9 cellular contexts compared by ENCODE assay signal in the genomic region with DNA sequence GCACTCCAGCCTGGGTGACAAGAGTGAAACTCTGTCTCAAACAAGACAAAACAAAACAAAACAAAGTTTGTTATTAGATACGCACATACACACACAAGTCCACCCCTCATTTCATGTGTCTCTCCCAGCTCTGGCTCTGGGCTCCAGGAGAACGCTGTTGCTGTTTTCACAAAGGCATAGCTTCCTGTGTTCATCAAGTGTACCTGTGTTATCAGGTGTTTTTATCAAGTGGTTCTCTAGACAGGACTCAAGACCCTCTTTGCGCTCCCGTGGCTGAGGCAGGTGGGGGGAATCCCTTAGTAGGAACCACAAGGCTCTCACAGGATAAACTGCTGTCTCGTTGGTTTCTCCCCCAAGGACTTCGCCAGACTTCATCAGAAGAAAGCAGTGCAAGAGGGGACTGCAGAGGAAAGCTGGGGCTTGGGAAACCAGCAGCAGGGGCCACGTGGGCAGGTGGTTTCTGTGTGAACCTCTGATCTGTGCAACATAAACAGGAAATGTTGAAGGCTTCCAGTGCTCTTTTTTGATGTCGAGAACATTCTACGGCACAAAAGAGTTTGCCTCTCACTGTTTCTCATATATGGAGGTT. TPM values are rescaled to one million over a fixed set of nuclear protein-coding genes. Genes with fewer than 3 reads are reported as not detected.
DNase-seq lines count a peak whose midpoint lies in the region; ATAC-seq, FAIRE-seq and TF ChIP-seq lines count a peak whose summit lies in the region.
"Had no signal": no experiment of that assay in that cellular context is flagged by ENCODE, and none has a peak within 500 bp of the region (broad histone marks: within the 10 kb centered on the region; RNA-seq: fewer than 3 reads in every experiment).

No MANE protein-coding gene starts in this region.

- peak overlapping the region; percentile 81 for H2AFZ ChIP-seq in OCI-LY7 (ENCODE audit: low read length)

- no peak for TF ChIP-seq POLR2A in GM12891 (IDR thresholded peaks at IDR 0.05; ENCODE audit: low read depth, low read length)

- H3K9me2 ChIP-seq in OCI-LY7 (ENCODE audit: insufficient read depth, low read length) = no peaks in the 10 kb centered on the region

- H3K4me1 ChIP-seq in OCI-LY7 (ENCODE audit: insufficient read depth, low read length, poor library complexity, severe bottlenecking) = peaks cover 36% of the 10 kb centered on the region

- TF ChIP-seq CTCF in OCI-LY7 (conservative IDR thresholded peaks at IDR 0.05; ENCODE audit: low read length) = no peak

- peak overlapping the region; percentile 23 for H3K27ac ChIP-seq in OCI-LY7 (ENCODE audit: low read depth, low read length, poor library complexity, severe bottlenecking)

- no peaks in the 10 kb centered on the region for H3K36me3 ChIP-seq in OCI-LY7 (ENCODE audit: insufficient read depth, low read length)

- POLR2A ChIA-PET in OCI-LY7 (lab: Charles Lee) = interaction anchor here (0.6 to 3.5 kb wide), 9 partner anchors 8 to 809 kb away, joined by 3 to 28 read pairs (median 4); a partner anchor contains a TSS

- ATAC-seq in GM21447 (IDR thresholded peaks at IDR 0.05; ENCODE audit: unreplicated experiment) = peak; percentile 68

- peak overlapping the region; percentile 55 for H3K4me2 ChIP-seq in OCI-LY7 (ENCODE audit: low read length)

- no TSS peak for BruUV-seq in OCI-LY7 (replicated peaks; lab: Mats Ljungman, UMichigan)

- H3K4me3 ChIP-seq in OCI-LY7 (ENCODE audit: low read depth, low read length, poor library complexity, severe bottlenecking) = peak overlapping the region; percentile 6

- FAIRE-seq in GM12891 (lab: Jason Lieb, UNC) = no peak
- FAIRE-seq: keratinocyte had no signal

- peak; percentile 78 for DNase-seq in OCI-LY7 (ENCODE audit: low spot score)
- peak; percentile 65 for DNase-seq in activated naive CD4-positive, alpha-beta T cell treated with anti-CD3 and anti-CD28 coated beads, Interleukin-2, amount 50 U/mL, for 16 hours
- DNase-seq in stimulated activated CD4-positive, alpha-beta T cell treated with anti-CD3 and anti-CD28 coated beads, Interleukin-2, amount 100 ng/mL, for 24 hours = peak; percentile 68 to 73
- DNase-seq in GM12891 (ENCODE audit: insufficient read length, low spot score) = no peak
- no peak for DNase-seq in MV-4-11 (lab: John Stamatoyannopoulos, UW)
- no peak for DNase-seq in NCI-H2107 treated with DMSO at 0.1 percent for 48 hours (lab: John Stamatoyannopoulos, UW; ENCODE audit: unreplicated experiment)
- no peak for DNase-seq in NCI-H2029 (lab: John Stamatoyannopoulos, UW)

- intact Hi-C loops in OCI-LY7 (cut with micrococcal nuclease; ENCODE audit: unreplicated experiment) = no loop called here

- CTCF ChIA-PET in OCI-LY7 (lab: Charles Lee; ENCODE audit: unreplicated experiment) = no interaction called here

- H3K79me2 ChIP-seq in OCI-LY7 (ENCODE audit: insufficient read depth, low read depth, low read length) = no peaks in the 10 kb centered on the region

- no peaks in the 10 kb centered on the region for H3K9me3 ChIP-seq in OCI-LY7 (ENCODE audit: low read length)

- H4K20me1 ChIP-seq in OCI-LY7 (ENCODE audit: insufficient read depth, low read length) = no peaks in the 10 kb centered on the region

TF ChIP-seq in GM12891, 5 proteins besides CTCF, POLR2A, EP300 and RAD21:
- TF ChIP-seq POU2F2 (IDR thresholded peaks at IDR 0.05; ENCODE audit: low read depth, low read length) (no peak), PAX5 (IDR thresholded peaks at IDR 0.05; ENCODE audit: insufficient read depth, low read length, severe bottlenecking) (no peak), SPI1 (IDR thresholded peaks at IDR 0.05; ENCODE audit: low read depth, low read length) (no peak), POLR2AphosphoS5 (IDR thresholded peaks at IDR 0.05; ENCODE audit: low read depth, low read length) (no peak), TAF1 (IDR thresholded peaks at IDR 0.05; ENCODE audit: low read depth, low read length) (no peak)

RNA-seq across cellular contexts. Expression of a gene that starts 6.9 kb away (rescaled TPM):
- 239 and 294 TPM in 2 replicates for total RNA-seq in OCI-LY7 (2014; rRNA removed; shearing (Covaris generic))
- total RNA-seq in OCI-LY7 (2022) = 86.5 and 91.9 TPM in 2 replicates
- 17.4 TPM for polyA plus RNA-seq in GM12891 (2012; ENCODE audit: low read depth, missing spikeins)

RNA-seq across cellular contexts. Expression of a gene that starts 33.7 kb away (rescaled TPM):
- total RNA-seq in OCI-LY7 (2014; rRNA removed; shearing (Covaris generic)) = not detected in 2 replicates
- total RNA-seq in OCI-LY7 (2022) = not detected in 2 replicates
- polyA plus RNA-seq in GM12891 (2012; ENCODE audit: low read depth, missing spikeins) = 0.86 TPM
- polyA plus RNA-seq: keratinocyte had no signal

Comparison
In these comparisons a context has a peak if more than half of its experiments do, and no peak if none do; other contexts are left out.
1. DNase-seq: peak in OCI-LY7 (single experiment), activated naive CD4-positive, alpha-beta T cell treated with anti-CD3 and anti-CD28 coated beads, Interleukin-2, amount 50 U/mL, for 16 hours (single experiment) and stimulated activated CD4-positive, alpha-beta T cell treated with anti-CD3 and anti-CD28 coated beads, Interleukin-2, amount 100 ng/mL, for 24 hours (2 of 2); none in GM12891 (single experiment), MV-4-11 (single experiment), NCI-H2107 treated with DMSO at 0.1 percent for 48 hours (single experiment) and NCI-H2029 (single experiment).